13 cellular contexts compared by ENCODE assay signal in the genomic region with DNA sequence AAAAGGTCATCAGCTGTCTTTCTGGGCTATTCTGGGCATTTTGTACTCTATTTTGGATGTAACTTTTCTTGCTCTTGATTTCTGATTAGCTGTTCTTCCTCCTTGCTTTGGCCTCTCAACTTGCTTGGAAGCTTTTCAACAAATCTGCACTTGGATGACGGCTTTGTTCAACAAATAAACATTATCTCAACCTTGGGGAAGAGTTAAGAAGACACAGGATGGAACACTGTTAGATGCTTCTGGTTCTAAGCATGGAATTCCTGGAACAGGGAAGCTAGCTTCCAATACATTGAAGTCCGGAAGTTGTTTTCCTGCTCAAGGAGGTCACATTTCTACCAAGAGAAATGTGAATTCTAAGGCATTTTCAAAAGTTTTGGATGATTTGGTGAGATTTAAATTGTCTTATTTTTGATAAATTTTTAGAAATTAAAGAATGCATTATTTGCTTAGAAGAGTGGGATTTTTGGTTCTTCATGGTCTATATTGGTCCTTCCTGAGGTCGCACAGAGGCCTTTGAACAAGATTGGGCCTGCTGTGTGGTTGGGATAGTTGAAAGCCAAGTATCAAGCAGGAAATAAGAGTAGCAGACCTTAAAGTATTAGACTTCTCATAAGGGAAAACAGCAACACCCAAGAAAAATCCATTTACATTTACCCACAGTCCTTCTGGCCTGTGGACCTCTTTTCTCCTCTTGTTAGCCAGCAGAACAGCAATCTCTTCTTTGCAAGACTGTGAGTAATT. TPM values are rescaled to one million over a fixed set of nuclear protein-coding genes. Genes with fewer than 3 reads are reported as not detected.
A peak's percentile ranks its signal among the peaks of the same experiment; 100 is the strongest.
DNase-seq lines count a peak whose midpoint lies in the region; ATAC-seq and TF ChIP-seq lines count a peak whose summit lies in the region.
"Had no signal": no experiment of that assay in that cellular context is flagged by ENCODE, and none has a peak within 500 bp of the region (broad histone marks: within the 10 kb centered on the region; RNA-seq: fewer than 3 reads in every experiment).

No MANE protein-coding gene starts in this region.

- TF ChIP-seq CTCF in dorsolateral prefrontal cortex (IDR thresholded peaks at IDR 0.05 in 54 of 56, conservative IDR thresholded peaks at IDR 0.05 in 2 of 56; ENCODE audit: low read depth in 1 of 56, partially characterized antibody in 56 of 56): no peak
- no peak for TF ChIP-seq CTCF in spleen (IDR thresholded peaks at IDR 0.05 in 8 of 11, conservative IDR thresholded peaks at IDR 0.05 in 3 of 11)

- peak overlapping the region; percentile 20 for H3K4me2 ChIP-seq in GM23248 (ENCODE audit: unreplicated experiment)

- H3K9me2 ChIP-seq in GM23248 (ENCODE audit: insufficient read depth): no peaks in the 10 kb centered on the region

- H3K9me3 ChIP-seq in GM23248 (ENCODE audit: low read depth): no peaks in the 10 kb centered on the region
- no peaks in the 10 kb centered on the region for H3K9me3 ChIP-seq in spleen

- no peak overlapping the region for H2AFZ ChIP-seq in GM23248

- H3K27me3 ChIP-seq in GM23248 (replicated peaks; ENCODE audit: insufficient read depth) (no peaks in the 10 kb centered on the region), dorsolateral prefrontal cortex (no peaks in the 10 kb centered on the region), spleen (replicated peaks in 1 of 7) (no peaks in the 10 kb centered on the region)

- WGBS in GM23248 (ENCODE audit: low coverage in 1 of 2, low lambda C conversion rate in 2 of 2, missing lambda C conversion rate in 2 of 2), 2 experiments: 67 to 68% methylated on average over 3 of the region's 3 CpGs
- 55 to 72% (median 61%) methylated on average over 3 of the region's 3 CpGs for WGBS in spleen, 5 donors

- intact Hi-C loops in dorsolateral prefrontal cortex (cut with DNase I) (no loop called here), spleen (cut with DNase I; ENCODE audit: low total_unique reads) (no loop called here)

- H3K9ac ChIP-seq in GM23248: no peak overlapping the region

- no peak for ATAC-seq in GM21447 (IDR thresholded peaks at IDR 0.05; ENCODE audit: unreplicated experiment)

- H3K79me2 ChIP-seq in GM23248 (ENCODE audit: insufficient read depth): peaks cover 100% of the 10 kb centered on the region

- 0 out of 2 replicates have a peak, but pooled peaks cover 2% of the 10 kb centered on the region for H3F3A ChIP-seq in GM23248 (ENCODE audit: insufficient read depth)

- no peak for TF ChIP-seq POLR2A in spleen (IDR thresholded peaks at IDR 0.05)

- in situ Hi-C loops in GM23248 (cut with MboI): no loop called here

- H3K36me3 ChIP-seq in GM23248 (ENCODE audit: low read depth) (peaks cover 18% of the 10 kb centered on the region), spleen (no peaks in the 10 kb centered on the region)

- H3K4me3 ChIP-seq in GM23248 (no peak overlapping the region), dorsolateral prefrontal cortex (no peak overlapping the region), spleen (no peak overlapping the region)

- H3K27ac ChIP-seq in GM23248 (peak overlapping the region; percentile 12; the same call in 1 of the 2 replicates), dorsolateral prefrontal cortex (peak overlapping the region in 40 of 59 donors; percentile 0 to 73 (median 41)), spleen (peak overlapping the region; percentile 21 to 80 (median 70))

- H4K20me1 ChIP-seq in GM23248 (ENCODE audit: insufficient read depth): no peaks in the 10 kb centered on the region

- DNase-seq in GM23248 (no peak), dorsolateral prefrontal cortex (no peak), iris pigment epithelial cell (ENCODE audit: low read depth) (peak; percentile 74), spleen (no peak), A172 (ENCODE audit: low spot score) (no peak), NCI-H748 (lab: John Stamatoyannopoulos, UW; ENCODE audit: unreplicated experiment) (no peak), COLO668 (lab: John Stamatoyannopoulos, UW; ENCODE audit: unreplicated experiment) (no peak)
- DNase-seq: activated gamma-delta T cell treated with Interleukin-2 at 50 U/mL for 16 hours; NCI-H187; NCI-H524 treated with DMSO at 0.1 percent for 48 hours; stimulated activated CD4-positive, alpha-beta T cell treated with anti-CD3 and anti-CD28 coated beads, Interleukin-15, amount 100 ng/mL, for 24 hours; T-helper 1 cell had no signal

- H3K4me1 ChIP-seq in GM23248 (ENCODE audit: insufficient read depth) (peaks cover 20% of the 10 kb centered on the region), spleen (peaks cover 0 to 58% (median 32%) of the 10 kb centered on the region in 6 donors)

RNA-seq across cellular contexts. Expression of a gene that starts 59.2 kb away (rescaled TPM):
- 99.7 and 101 TPM in 2 replicates for total RNA-seq in GM23248 (2014; rRNA removed; shearing (Covaris generic))
- polyA plus RNA-seq in GM23248 (2016; fragmentation: Nextera tagmentation; extraction: Ambion mirVana) (80.2 and 86.0 TPM in 2 replicates), spleen (10 to 100 TPM in 1 of 3 donors, 1 to 10 TPM in 2; 3.7 to 10.7 (median 4.1) TPM)
- total RNA-seq in dorsolateral prefrontal cortex (100 to 1,000 TPM; 105 to 192 (median 143) TPM), spleen (100 to 1,000 TPM in 5 of 7 donors, 10 to 100 TPM in 2; 71.4 to 182 (median 121) TPM)
- 43.2 and 82.3 TPM in 2 replicates for total RNA-seq in A172 (2014; rRNA removed; shearing (Covaris generic))

Comparison
In these comparisons a context has a peak if more than half of its experiments do, and no peak if none do; other contexts are left out.
1. H3K27ac ChIP-seq: peak in every context shown above with its lines; median percentile 70 in spleen; 41 in dorsolateral prefrontal cortex; 12 in GM23248.